Comparison of ENCODE assay signal across 9 cellular contexts in genomic region chr1:1208713-1209433, GRCh38. TPM values are rescaled to one million over a fixed set of nuclear protein-coding genes. Genes with fewer than 3 reads are reported as not detected.
DNase-seq lines count a peak whose midpoint lies in the region; ATAC-seq and TF ChIP-seq lines count a peak whose summit lies in the region.
"Had no signal": no experiment of that assay in that cellular context is flagged by ENCODE, and none has a peak within 500 bp of the region (broad histone marks: within the 10 kb centered on the region; RNA-seq: fewer than 3 reads in every experiment).

No MANE protein-coding gene starts in this region.

- no TSS peak for BruUV-seq in mammary epithelial cell (replicated peaks; lab: Mats Ljungman, UMichigan)

- H3K27ac Mint-ChIP-seq in GM23338 = no peak overlapping the region

- DNase-seq in GM23338 (ENCODE audit: low spot score) = peak; percentile 0
- peak; percentile 13 for DNase-seq in SKM-1 (lab: John Stamatoyannopoulos, UW; ENCODE audit: unreplicated experiment)
- DNase-seq in mammary epithelial cell = no peak
- peak; percentile 64 for DNase-seq in stimulated activated CD4-positive, alpha-beta T cell treated with anti-CD3 and anti-CD28 coated beads, Interleukin-4, amount 100 ng/mL, for 1 hour
- no peak for DNase-seq in substantia nigra (lab: John Stamatoyannopoulos, UW)
- DNase-seq in superior temporal gyrus (ENCODE audit: extremely low spot score) = no peak
- DNase-seq in NCI-H1417 treated with DMSO at 0.1 percent for 48 hours (lab: John Stamatoyannopoulos, UW) = no peak

- H3K9me3 Mint-ChIP-seq in GM23338 = no peaks in the 10 kb centered on the region; the same call in 2 of the 3 replicates

- H3K27me3 ChIP-seq in GM23338 (ENCODE audit: insufficient read depth) (peaks cover 13% of the 10 kb centered on the region; the same call in 1 of the 2 replicates), mammary epithelial cell (ENCODE audit: insufficient read depth, low read length) (peaks cover under 1% of the 10 kb centered on the region)

- in situ Hi-C loops in mammary epithelial cell (cut with MboI; ENCODE audit: low sequenced_read_pairs in 2 of 2) = no loop called here

- H3K4me3 Mint-ChIP-seq in GM23338 = no peak overlapping the region

- ATAC-seq in GM23338 (no peak), HG03521 (IDR thresholded peaks at IDR 0.05; ENCODE audit: unreplicated experiment) (no peak)

- H2AFZ ChIP-seq in GM23338 = no peak overlapping the region
- peak overlapping the region; percentile 75 for H2AFZ ChIP-seq in mammary epithelial cell (ENCODE audit: low read depth, low read length)

- peaks cover 7% of the 10 kb centered on the region for H3K27me3 Mint-ChIP-seq in GM23338 (ENCODE audit: insufficient read depth, low read depth, poor library complexity)

- no peaks in the 10 kb centered on the region for H3K79me2 ChIP-seq in GM23338 (replicated peaks; ENCODE audit: insufficient read depth)
- H3K79me2 ChIP-seq in mammary epithelial cell (ENCODE audit: insufficient read depth, low read length) = no peaks in the 10 kb centered on the region

- H3K9me2 ChIP-seq in GM23338 (ENCODE audit: insufficient read depth) = no peaks in the 10 kb centered on the region

- H3K36me3 ChIP-seq in GM23338 (ENCODE audit: insufficient read depth) = no peaks in the 10 kb centered on the region
- no peaks in the 10 kb centered on the region for H3K36me3 ChIP-seq in mammary epithelial cell (ENCODE audit: insufficient read depth, low read length)

- no peaks in the 10 kb centered on the region for H3F3A ChIP-seq in GM23338 (replicated peaks; ENCODE audit: low read depth)

- TF ChIP-seq CTCF in GM23338 (conservative IDR thresholded peaks at IDR 0.05; ENCODE audit: low read depth in 2 of 2) = no peak
- TF ChIP-seq CTCF in mammary epithelial cell (conservative IDR thresholded peaks at IDR 0.05 in 1 of 2, IDR thresholded peaks at IDR 0.05 in 1 of 2; ENCODE audit: extremely low read depth in 1 of 2, insufficient read depth in 1 of 2, low read depth in 1 of 2, low read length in 2 of 2) = no peak

- H3K4me2 ChIP-seq in GM23338 (no peak overlapping the region), mammary epithelial cell (ENCODE audit: insufficient read depth, low read depth, low read length) (peak overlapping the region; percentile 78)

- dilution Hi-C loops in mammary epithelial cell (cut with HindIII; ENCODE audit: low sequenced_read_pairs) = no loop called here

- H3K4me1 Mint-ChIP-seq in GM23338 = no peaks in the 10 kb centered on the region

- intact Hi-C loops in mammary epithelial cell (cut with micrococcal nuclease) = loop anchor here (5.0 kb wide), 2 partner anchors 47 to 292 kb away; no protein-coding TSS in a partner anchor

- no peak overlapping the region for H3K27ac ChIP-seq in GM23338 (ENCODE audit: low read depth)
- no peak overlapping the region for H3K27ac ChIP-seq in mammary epithelial cell (ENCODE audit: insufficient read depth, low read depth, low read length)
- no peak overlapping the region for H3K27ac ChIP-seq in substantia nigra (ENCODE audit: low read depth, low read length, poor library complexity, severe bottlenecking)

- H3K4me3 ChIP-seq in GM23338 = no peak overlapping the region
- no peak overlapping the region for H3K4me3 ChIP-seq in mammary epithelial cell (replicated peaks in 1 of 3; ENCODE audit: insufficient read depth in 1 of 3, low read depth in 2 of 3, low read length in 3 of 3)

- no peak overlapping the region for H3K9ac ChIP-seq in mammary epithelial cell (ENCODE audit: insufficient read depth, low read length)

- no peaks in the 10 kb centered on the region for H3K9me3 ChIP-seq in mammary epithelial cell (replicated peaks; ENCODE audit: insufficient read depth, low read length)

- H3K4me1 ChIP-seq in GM23338 (ENCODE audit: insufficient read depth) (no peaks in the 10 kb centered on the region), mammary epithelial cell (ENCODE audit: insufficient read depth, low read length) (peaks cover 18% of the 10 kb centered on the region)

- no peaks in the 10 kb centered on the region for H3K36me3 Mint-ChIP-seq in GM23338 (ENCODE audit: low read depth)

- CTCF ChIA-PET in mammary epithelial cell (lab: Charles Lee; ENCODE audit: low non-redundant PET) = no interaction called here

- H4K20me1 ChIP-seq in GM23338 (replicated peaks; ENCODE audit: insufficient read depth) (no peaks in the 10 kb centered on the region), mammary epithelial cell (ENCODE audit: insufficient read depth, low read length) (no peaks in the 10 kb centered on the region)

- 39% methylated on average over 15 of the region's 38 CpGs for WGBS in mammary epithelial cell (ENCODE audit: low coverage, missing lambda C conversion rate)

TF ChIP-seq in GM23338, 12 proteins besides CTCF, POLR2A, EP300 and RAD21 (continues in another document):
- no peak for TF ChIP-seq POLR2AphosphoS5 (IDR thresholded peaks at IDR 0.05; ENCODE audit: low read depth)
- TF ChIP-seq CREB1 (CRISPR knock-in tag; IDR thresholded peaks at IDR 0.05; ENCODE audit: low read depth) = no peak
- no peak for TF ChIP-seq ZNF331 (CRISPR knock-in tag; IDR thresholded peaks at IDR 0.05; ENCODE audit: low read depth)
- no peak for TF ChIP-seq EZH2phosphoT487 (IDR thresholded peaks at IDR 0.05; ENCODE audit: unreplicated experiment)
- no peak for TF ChIP-seq ETS1 (IDR thresholded peaks at IDR 0.05)
- no peak for TF ChIP-seq JUNB (IDR thresholded peaks at IDR 0.05; ENCODE audit: unreplicated experiment)
- TF ChIP-seq REST (IDR thresholded peaks at IDR 0.05; ENCODE audit: unreplicated experiment) = no peak
- TF ChIP-seq EZH2 (IDR thresholded peaks at IDR 0.05; ENCODE audit: low read depth, unreplicated experiment) = no peak
- TF ChIP-seq NANOG (IDR thresholded peaks at IDR 0.05; ENCODE audit: borderline replicate concordance) = no peak
- TF ChIP-seq STAT1 (IDR thresholded peaks at IDR 0.05; ENCODE audit: unreplicated experiment) = no peak

RNA-seq across cellular contexts. Expression of gene TNFRSF18, which starts 2.5 kb away (rescaled TPM):
- 0.58 and 1.5 TPM in 2 replicates for total RNA-seq in GM23338 (2014; rRNA removed; shearing (Covaris generic))
- polyA plus RNA-seq in GM23338 (2016; fragmentation: Nextera tagmentation; extraction: Ambion mirVana) = 0.56 and 1.1 TPM in 2 replicates
- total RNA-seq in mammary epithelial cell = under 1 TPM in 1 of 2 donors, not detected in 1; 0.67 TPM
- not detected for polyA plus RNA-seq in mammary epithelial cell
- polyA minus RNA-seq in mammary epithelial cell = not detected
- total RNA-seq: myocyte had no signal

RNA-seq across cellular contexts. Expression of gene TNFRSF4, which starts 5.1 kb away (rescaled TPM):
- not detected in 2 replicates for total RNA-seq in GM23338 (2014; rRNA removed; shearing (Covaris generic))
- polyA plus RNA-seq in GM23338 (2016; fragmentation: Nextera tagmentation; extraction: Ambion mirVana) (not detected in 2 replicates), mammary epithelial cell (not detected)
- total RNA-seq in mammary epithelial cell = under 1 TPM in 1 of 2 donors, not detected in 1; 0.28 TPM
- not detected for polyA minus RNA-seq in mammary epithelial cell
- total RNA-seq: myocyte had no signal

RNA-seq across cellular contexts. Expression of gene SDF4, which starts 22.9 kb away (rescaled TPM):
- total RNA-seq in GM23338 (2014; rRNA removed; shearing (Covaris generic)) = 51.6 and 62.6 TPM in 2 replicates
- polyA plus RNA-seq in GM23338 (2016; fragmentation: Nextera tagmentation; extraction: Ambion mirVana) (45.0 and 49.2 TPM in 2 replicates), mammary epithelial cell (105 TPM)
- 100 to 1,000 TPM in 1 of 2 donors, 10 to 100 TPM in 1; 99.5 to 124 TPM for total RNA-seq in mammary epithelial cell
- polyA minus RNA-seq in mammary epithelial cell = 83.4 TPM

RNA-seq across cellular contexts. Expression of gene B3GALT6, which starts 23.2 kb away (rescaled TPM):
- total RNA-seq in GM23338 (2014; rRNA removed; shearing (Covaris generic)) = 26.5 and 33.5 TPM in 2 replicates
- polyA plus RNA-seq in GM23338 (2016; fragmentation: Nextera tagmentation; extraction: Ambion mirVana) (5.5 and 9.3 TPM in 2 replicates), mammary epithelial cell (12.5 TPM)
- 10 to 100 TPM; 18.8 to 26.7 TPM for total RNA-seq in mammary epithelial cell
- polyA minus RNA-seq in mammary epithelial cell = 3.4 TPM

RNA-seq across cellular contexts. Expression of gene TTLL10, which starts 35.2 kb away (rescaled TPM):
- 0.45 TPM in 1 of 2 replicates, not detected in the other for total RNA-seq in GM23338 (2014; rRNA removed; shearing (Covaris generic))
- polyA plus RNA-seq in GM23338 (2016; fragmentation: Nextera tagmentation; extraction: Ambion mirVana) = not detected in 2 replicates
- not detected for total RNA-seq in mammary epithelial cell
- polyA plus RNA-seq in mammary epithelial cell = not detected
- not detected for polyA minus RNA-seq in mammary epithelial cell
- total RNA-seq: myocyte had no signal

Comparison
In these comparisons a context has a peak if more than half of its experiments do, and no peak if none do; other contexts are left out.
1. DNase-seq: peak in GM23338 (single experiment), SKM-1 (single experiment) and stimulated activated CD4-positive, alpha-beta T cell treated with anti-CD3 and anti-CD28 coated beads, Interleukin-4, amount 100 ng/mL, for 1 hour (single experiment); none in mammary epithelial cell (single experiment), substantia nigra (0 of 49), superior temporal gyrus (single experiment) and NCI-H1417 treated with DMSO at 0.1 percent for 48 hours (single experiment).